Comparison of ENCODE assay signal across 9 cellular contexts in the genomic region with DNA sequence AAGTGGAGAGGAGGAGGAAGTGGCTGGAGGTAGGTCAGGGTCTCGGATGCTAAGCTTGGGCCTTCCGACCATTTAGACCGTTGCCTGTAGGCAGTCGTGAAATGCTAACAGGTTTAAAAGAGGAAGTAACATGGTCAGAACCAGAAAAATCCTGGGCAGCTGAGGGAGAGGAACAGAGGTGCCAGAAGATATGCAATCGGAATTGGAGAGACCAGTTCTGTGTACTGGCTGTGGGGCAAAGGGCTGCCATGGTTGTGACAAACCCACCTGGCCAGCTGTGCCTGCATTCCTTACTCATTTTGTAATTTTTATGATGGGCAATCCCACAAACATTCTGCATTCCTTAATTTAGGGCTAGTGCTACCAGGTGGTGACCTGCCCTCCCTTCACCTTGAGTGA. TPM values are rescaled to one million over a fixed set of nuclear protein-coding genes. Genes with fewer than 3 reads are reported as not detected.
A peak's percentile ranks its signal among the peaks of the same experiment; 100 is the strongest.
DNase-seq lines count a peak whose midpoint lies in the region; ATAC-seq and TF ChIP-seq lines count a peak whose summit lies in the region.
"Had no signal": no experiment of that assay in that cellular context is flagged by ENCODE, and none has a peak within 500 bp of the region (broad histone marks: within the 10 kb centered on the region; RNA-seq: fewer than 3 reads in every experiment).

No MANE protein-coding gene starts in this region.

- no peaks in the 10 kb centered on the region for H3K9me3 Mint-ChIP-seq in activated CD4-positive, alpha-beta T cell treated with anti-CD3 and anti-CD28 coated beads, Interleukin-2, amount 10 ng/mL, durations not matched to agents 24 days and 14 days
- no peaks in the 10 kb centered on the region for H3K9me3 Mint-ChIP-seq in activated CD4-positive, alpha-beta T cell treated with anti-CD3 and anti-CD28 coated beads, Interleukin-2, amount 10 ng/mL, durations not matched to agents 7 days and 5 days
- no peaks in the 10 kb centered on the region for H3K9me3 Mint-ChIP-seq in endothelial cell (ENCODE audit: unreplicated experiment)

- H3K9me3 ChIP-seq in stomach, result no peaks in the 10 kb centered on the region

- no peak for TF ChIP-seq CTCF in endothelial cell (IDR thresholded peaks at IDR 0.05; ENCODE audit: unreplicated experiment)
- no peak for TF ChIP-seq CTCF in stomach (IDR thresholded peaks at IDR 0.05)

- no peak for TF ChIP-seq POLR2A in stomach (IDR thresholded peaks at IDR 0.05)

- peak overlapping the region; percentile 34 to 86 (median 74) for H3K27ac ChIP-seq in stomach

- 53 to 66% (median 60%) methylated on average over 5 of the region's 5 CpGs for WGBS in stomach, 5 donors

- no peaks in the 10 kb centered on the region for H3K27me3 Mint-ChIP-seq in activated CD4-positive, alpha-beta T cell treated with anti-CD3 and anti-CD28 coated beads, Interleukin-2, amount 10 ng/mL, durations not matched to agents 24 days and 14 days
- no peaks in the 10 kb centered on the region for H3K27me3 Mint-ChIP-seq in activated CD4-positive, alpha-beta T cell treated with anti-CD3 and anti-CD28 coated beads, Interleukin-2, amount 10 ng/mL, durations not matched to agents 7 days and 5 days
- peaks cover 4% of the 10 kb centered on the region for H3K27me3 Mint-ChIP-seq in endothelial cell (ENCODE audit: unreplicated experiment)
- H3K27me3 Mint-ChIP-seq: brain had no signal

- H3K4me3 ChIP-seq in stomach, result no peak overlapping the region

- H3K4me1 Mint-ChIP-seq in activated CD4-positive, alpha-beta T cell treated with anti-CD3 and anti-CD28 coated beads, Interleukin-2, amount 10 ng/mL, durations not matched to agents 24 days and 14 days, result peaks cover 33% of the 10 kb centered on the region
- peaks cover 28% of the 10 kb centered on the region for H3K4me1 Mint-ChIP-seq in activated CD4-positive, alpha-beta T cell treated with anti-CD3 and anti-CD28 coated beads, Interleukin-2, amount 10 ng/mL, durations not matched to agents 7 days and 5 days
- peaks cover 35% of the 10 kb centered on the region for H3K4me1 Mint-ChIP-seq in endothelial cell (ENCODE audit: unreplicated experiment)

- peaks cover 36 to 96% (median 86%) of the 10 kb centered on the region in 4 donors for H3K36me3 ChIP-seq in stomach

- H3K4me3 Mint-ChIP-seq in activated CD4-positive, alpha-beta T cell treated with anti-CD3 and anti-CD28 coated beads, Interleukin-2, amount 10 ng/mL, durations not matched to agents 24 days and 14 days, result no peak overlapping the region
- no peak overlapping the region for H3K4me3 Mint-ChIP-seq in activated CD4-positive, alpha-beta T cell treated with anti-CD3 and anti-CD28 coated beads, Interleukin-2, amount 10 ng/mL, durations not matched to agents 7 days and 5 days
- H3K4me3 Mint-ChIP-seq in endothelial cell (ENCODE audit: unreplicated experiment), result peak overlapping the region; percentile 50
- H3K4me3 Mint-ChIP-seq: brain had no signal

- peaks cover 65% of the 10 kb centered on the region for H3K36me3 Mint-ChIP-seq in activated CD4-positive, alpha-beta T cell treated with anti-CD3 and anti-CD28 coated beads, Interleukin-2, amount 10 ng/mL, durations not matched to agents 24 days and 14 days (ENCODE audit: low read depth)
- peaks cover 46% of the 10 kb centered on the region for H3K36me3 Mint-ChIP-seq in activated CD4-positive, alpha-beta T cell treated with anti-CD3 and anti-CD28 coated beads, Interleukin-2, amount 10 ng/mL, durations not matched to agents 7 days and 5 days (ENCODE audit: low read depth)
- H3K36me3 Mint-ChIP-seq in endothelial cell (ENCODE audit: low read depth, unreplicated experiment), result peaks cover 58% of the 10 kb centered on the region

- CTCF ChIA-PET in activated CD4-positive, alpha-beta T cell treated with anti-CD3 and anti-CD28 coated beads, Interleukin-2, amount 10 ng/mL, durations not matched to agents 7 days and 5 days (lab: Charles Lee), result interaction anchor here (1.1 to 1.8 kb wide), 4 partner anchors 10 to 21 kb away, joined by 4 to 5 read pairs (median 4); no protein-coding TSS in a partner anchor

- no peak for DNase-seq in activated CD4-positive, alpha-beta T cell treated with anti-CD3 and anti-CD28 coated beads, Interleukin-2, amount 10 ng/mL, durations not matched to agents 24 days and 14 days
- DNase-seq in activated CD4-positive, alpha-beta T cell treated with anti-CD3 and anti-CD28 coated beads, Interleukin-2, amount 10 ng/mL, durations not matched to agents 7 days and 5 days, result no peak
- no peak for DNase-seq in endothelial cell (ENCODE audit: low spot score)
- DNase-seq in stomach, result no peak
- no peak for DNase-seq in HCEC 1CT
- DNase-seq in NCI-H1105 (lab: John Stamatoyannopoulos, UW), result no peak

- POLR2A ChIA-PET in activated CD4-positive, alpha-beta T cell treated with anti-CD3 and anti-CD28 coated beads, Interleukin-2, amount 10 ng/mL, durations not matched to agents 7 days and 5 days (lab: Charles Lee), result no interaction called here

- peaks cover 39 to 86% (median 62%) of the 10 kb centered on the region in 4 donors for H3K4me1 ChIP-seq in stomach

- peak overlapping the region; percentile 3 for H3K27ac Mint-ChIP-seq in activated CD4-positive, alpha-beta T cell treated with anti-CD3 and anti-CD28 coated beads, Interleukin-2, amount 10 ng/mL, durations not matched to agents 24 days and 14 days
- no peak overlapping the region for H3K27ac Mint-ChIP-seq in activated CD4-positive, alpha-beta T cell treated with anti-CD3 and anti-CD28 coated beads, Interleukin-2, amount 10 ng/mL, durations not matched to agents 7 days and 5 days
- peak overlapping the region; percentile 53 for H3K27ac Mint-ChIP-seq in endothelial cell (ENCODE audit: unreplicated experiment)

- intact Hi-C loops in activated CD4-positive, alpha-beta T cell treated with anti-CD3 and anti-CD28 coated beads, Interleukin-2, amount 10 ng/mL, durations not matched to agents 24 days and 14 days (cut with micrococcal nuclease), result loop anchor here (2.0 kb wide), 1 partner anchor 29 kb away; no protein-coding TSS in a partner anchor
- intact Hi-C loops in stomach (cut with DNase I; ENCODE audit: low total_unique reads), result no loop called here

- H3K27me3 ChIP-seq in stomach, result no peaks in the 10 kb centered on the region

- ATAC-seq in HG03175 (IDR thresholded peaks at IDR 0.05; ENCODE audit: unreplicated experiment) (peak; percentile 73), GM21737 (IDR thresholded peaks at IDR 0.05; ENCODE audit: unreplicated experiment) (no peak)

- no peak for TF ChIP-seq EP300 in stomach (IDR thresholded peaks at IDR 0.05)

RNA-seq across cellular contexts. Expression of a gene that starts 37.3 kb away (rescaled TPM):
- total RNA-seq in activated CD4-positive, alpha-beta T cell treated with anti-CD3 and anti-CD28 coated beads, Interleukin-2, amount 10 ng/mL, durations not matched to agents 24 days and 14 days, result 53.8 and 55.7 TPM in 2 replicates
- 10 to 100 TPM; 38.8 to 42.4 TPM for total RNA-seq in activated CD4-positive, alpha-beta T cell treated with anti-CD3 and anti-CD28 coated beads, Interleukin-2, amount 10 ng/mL, durations not matched to agents 7 days and 5 days
- total RNA-seq in endothelial cell (ENCODE audit: unreplicated experiment) (86.7 TPM), stomach (100 to 1,000 TPM in 1 of 5 donors, 10 to 100 TPM in 3, 1 to 10 TPM in 1; 6.4 to 125 (median 25.0) TPM)
- polyA plus RNA-seq in stomach, result 10 to 100 TPM; 23.4 to 31.4 (median 24.8) TPM

RNA-seq across cellular contexts. Expression of a gene that starts 53.4 kb away (rescaled TPM):
- total RNA-seq in activated CD4-positive, alpha-beta T cell treated with anti-CD3 and anti-CD28 coated beads, Interleukin-2, amount 10 ng/mL, durations not matched to agents 24 days and 14 days, result 28.6 and 30.2 TPM in 2 replicates
- 10 to 100 TPM; 24.0 to 24.5 TPM for total RNA-seq in activated CD4-positive, alpha-beta T cell treated with anti-CD3 and anti-CD28 coated beads, Interleukin-2, amount 10 ng/mL, durations not matched to agents 7 days and 5 days
- total RNA-seq in endothelial cell (ENCODE audit: unreplicated experiment), result 23.7 TPM
- 10 to 100 TPM in 2 of 5 donors, 1 to 10 TPM in 3; 1.7 to 36.2 (median 10.0) TPM for total RNA-seq in stomach
- polyA plus RNA-seq in stomach, result 1 to 10 TPM; 7.4 to 8.1 (median 8.0) TPM
